Comparison of ENCODE assay signal across 8 cellular contexts in genomic region chr1:86396503-86396900, GRCh38. TPM values are rescaled to one million over a fixed set of nuclear protein-coding genes. Genes with fewer than 3 reads are reported as not detected.
DNase-seq lines count a peak whose midpoint lies in the region; ATAC-seq, FAIRE-seq and TF ChIP-seq lines count a peak whose summit lies in the region.

No MANE protein-coding gene starts in this region.

- no peak for DNase-seq in GM12891 (ENCODE audit: insufficient read length, low spot score)
- DNase-seq in MM.1S = no peak
- no peak for DNase-seq in choroid plexus epithelial cell (ENCODE audit: low read depth)
- DNase-seq in naive thymus-derived CD4-positive, alpha-beta T cell = no peak
- no peak for DNase-seq in DMS79 (lab: John Stamatoyannopoulos, UW)
- DNase-seq in stimulated activated naive CD4-positive, alpha-beta T cell treated with Interleukin-2 at 50 U/mL for 16 hours (lab: John Stamatoyannopoulos, UW) = no peak
- no peak for DNase-seq in activated CD8-positive, alpha-beta memory T cell treated with anti-CD3 and anti-CD28 coated beads for 24 hours

- CTCF ChIA-PET in naive thymus-derived CD4-positive, alpha-beta T cell (lab: Charles Lee) = interaction anchor here (0.6 to 1.6 kb wide), 8 partner anchors 8 to 1856 kb away, joined by 3 to 6 read pairs (median 4); no protein-coding TSS in a partner anchor

- peaks cover 17 to 64% (median 52%) of the 10 kb centered on the region in 7 donors for H3K4me1 Mint-ChIP-seq in naive thymus-derived CD4-positive, alpha-beta T cell

- H2AFZ ChIP-seq in MM.1S (ENCODE audit: low read length) = peak overlapping the region; percentile 99

- peak overlapping the region; percentile 68; the same call in 1 of the 2 replicates for H3K9ac ChIP-seq in MM.1S (ENCODE audit: low read length)

- H3K27me3 ChIP-seq in MM.1S (replicated peaks; ENCODE audit: insufficient read depth, low read length) = no peaks in the 10 kb centered on the region
- H3K27me3 ChIP-seq in naive thymus-derived CD4-positive, alpha-beta T cell (ENCODE audit: control insufficient read depth in 2 of 2, insufficient read depth in 2 of 2, low read length in 2 of 2) = no peaks in the 10 kb centered on the region

- H3K79me2 ChIP-seq in MM.1S (ENCODE audit: low read length) = peaks cover 10% of the 10 kb centered on the region

- no peaks in the 10 kb centered on the region for H3K9me2 ChIP-seq in MM.1S (replicated peaks; ENCODE audit: insufficient read depth, low read length)

- peaks cover 0 to under 1% (median 0%) of the 10 kb centered on the region in 11 donors for H3K9me3 Mint-ChIP-seq in naive thymus-derived CD4-positive, alpha-beta T cell

- ATAC-seq in GM21786 (IDR thresholded peaks at IDR 0.05; ENCODE audit: unreplicated experiment) = peak; percentile 23
- ATAC-seq in naive thymus-derived CD4-positive, alpha-beta T cell = peak; percentile 26

- H3K4me3 ChIP-seq in MM.1S (ENCODE audit: low read length) (peak overlapping the region; percentile 98), choroid plexus epithelial cell (ENCODE audit: low read depth, low read length) (peak overlapping the region; percentile 96)
- peak overlapping the region; percentile 80 for H3K4me3 ChIP-seq in naive thymus-derived CD4-positive, alpha-beta T cell (ENCODE audit: low read length)

- H3F3A ChIP-seq in MM.1S (ENCODE audit: insufficient read depth, low read length) = peaks cover 7% of the 10 kb centered on the region; the same call in 1 of the 2 replicates

- POLR2A ChIA-PET in naive thymus-derived CD4-positive, alpha-beta T cell (lab: Charles Lee) = interaction anchor here (0.6 to 2.3 kb wide), 11 partner anchors 9 to 935 kb away, joined by 3 to 21 read pairs (median 4); partner anchors contain the start of genes HS2ST1, SELENOF and SH3GLB1

- FAIRE-seq in GM12891 (lab: Jason Lieb, UNC) = no peak

- peak overlapping the region; percentile 94 to 99 (median 98) for H3K27ac Mint-ChIP-seq in naive thymus-derived CD4-positive, alpha-beta T cell

- H3K27me3 Mint-ChIP-seq in naive thymus-derived CD4-positive, alpha-beta T cell = peaks cover 0 to 7% (median 0%) of the 10 kb centered on the region in 5 donors

- no peaks in the 10 kb centered on the region for H4K20me1 ChIP-seq in MM.1S (ENCODE audit: insufficient read depth, low read length)

- H3K36me3 Mint-ChIP-seq in naive thymus-derived CD4-positive, alpha-beta T cell = peaks cover 0 to 21% (median 0%) of the 10 kb centered on the region in 5 donors

- peak overlapping the region; percentile 42; the same call in 1 of the 2 replicates for H3K27ac ChIP-seq in MM.1S (ENCODE audit: low read length)
- H3K27ac ChIP-seq in naive thymus-derived CD4-positive, alpha-beta T cell (ENCODE audit: low read depth, low read length) = peak overlapping the region; percentile 90

- peak overlapping the region; percentile 90 to 100 (median 98) for H3K4me3 Mint-ChIP-seq in naive thymus-derived CD4-positive, alpha-beta T cell

- TF ChIP-seq CTCF in MM.1S (IDR thresholded peaks at IDR 0.05; ENCODE audit: low read length) = no peak
- TF ChIP-seq CTCF in choroid plexus epithelial cell (conservative IDR thresholded peaks at IDR 0.05; ENCODE audit: low read depth, low read length) = no peak

- peak overlapping the region; percentile 80 for H3K4me2 ChIP-seq in MM.1S (ENCODE audit: low read depth, low read length)

- H3K4me1 ChIP-seq in MM.1S (ENCODE audit: low read length) = no peaks in the 10 kb centered on the region
- H3K4me1 ChIP-seq in naive thymus-derived CD4-positive, alpha-beta T cell (ENCODE audit: control insufficient read depth in 2 of 2, insufficient read depth in 2 of 2, low read length in 2 of 2) = peaks cover 17 to 20% of the 10 kb centered on the region in 2 donors

- TF ChIP-seq POLR2A in GM12891 (IDR thresholded peaks at IDR 0.05; ENCODE audit: low read depth, low read length) = no peak

- no peaks in the 10 kb centered on the region for H3K9me3 ChIP-seq in MM.1S (replicated peaks; ENCODE audit: insufficient read depth, low read length)
- H3K9me3 ChIP-seq in naive thymus-derived CD4-positive, alpha-beta T cell (ENCODE audit: control insufficient read depth in 2 of 3, low read length in 3 of 3) = no peaks in the 10 kb centered on the region

- intact Hi-C loops in naive thymus-derived CD4-positive, alpha-beta T cell (cut with micrococcal nuclease) = loop anchor here (1.0 to 10.0 kb wide), 16 partner anchors 8 to 1962 kb away; partner anchors contain the start of genes HS2ST1 (in 2 of the 2), SELENOF (in 2 of the 2), SH3GLB1 (in 2 of the 2) and BCL10 (in 1 of the 2)

- no peaks in the 10 kb centered on the region for H3K36me3 ChIP-seq in MM.1S (replicated peaks; ENCODE audit: insufficient read depth, low read length)
- peaks cover 0 to 8% (median 0%) of the 10 kb centered on the region in 3 experiments for H3K36me3 ChIP-seq in naive thymus-derived CD4-positive, alpha-beta T cell (ENCODE audit: control insufficient read depth in 2 of 3, insufficient read depth in 3 of 3, low read length in 3 of 3)

TF ChIP-seq in GM12891, 5 proteins besides CTCF, POLR2A, EP300 and RAD21:
- TF ChIP-seq TAF1 (IDR thresholded peaks at IDR 0.05; ENCODE audit: low read depth, low read length) (no peak), PAX5 (IDR thresholded peaks at IDR 0.05; ENCODE audit: insufficient read depth, low read length, severe bottlenecking) (no peak), POLR2AphosphoS5 (IDR thresholded peaks at IDR 0.05; ENCODE audit: low read depth, low read length) (no peak), SPI1 (IDR thresholded peaks at IDR 0.05; ENCODE audit: low read depth, low read length) (0 out of 2 replicates have a peak, but pooled peaks have one; percentile 27), POU2F2 (IDR thresholded peaks at IDR 0.05; ENCODE audit: low read depth, low read length) (no peak)
TF ChIP-seq in GM12891: peak in this region for 1.

RNA-seq across cellular contexts. Expression of gene ODF2L, which starts 0.4 kb away (rescaled TPM):
- polyA plus RNA-seq in GM12891 (2012; ENCODE audit: low read depth, missing spikeins) = 14.2 TPM
- total RNA-seq in naive thymus-derived CD4-positive, alpha-beta T cell = 10 to 100 TPM; 50.3 to 75.3 (median 52.2) TPM
- 10 to 100 TPM; 22.8 to 30.8 TPM for polyA plus RNA-seq in naive thymus-derived CD4-positive, alpha-beta T cell

RNA-seq across cellular contexts. Expression of gene CLCA2, which starts 27.5 kb away (rescaled TPM):
- polyA plus RNA-seq in GM12891 (2012; ENCODE audit: low read depth, missing spikeins) = 0.04 TPM
- not detected for total RNA-seq in naive thymus-derived CD4-positive, alpha-beta T cell
- not detected for polyA plus RNA-seq in naive thymus-derived CD4-positive, alpha-beta T cell
